8 cellular contexts compared by ENCODE assay signal in the genomic region with DNA sequence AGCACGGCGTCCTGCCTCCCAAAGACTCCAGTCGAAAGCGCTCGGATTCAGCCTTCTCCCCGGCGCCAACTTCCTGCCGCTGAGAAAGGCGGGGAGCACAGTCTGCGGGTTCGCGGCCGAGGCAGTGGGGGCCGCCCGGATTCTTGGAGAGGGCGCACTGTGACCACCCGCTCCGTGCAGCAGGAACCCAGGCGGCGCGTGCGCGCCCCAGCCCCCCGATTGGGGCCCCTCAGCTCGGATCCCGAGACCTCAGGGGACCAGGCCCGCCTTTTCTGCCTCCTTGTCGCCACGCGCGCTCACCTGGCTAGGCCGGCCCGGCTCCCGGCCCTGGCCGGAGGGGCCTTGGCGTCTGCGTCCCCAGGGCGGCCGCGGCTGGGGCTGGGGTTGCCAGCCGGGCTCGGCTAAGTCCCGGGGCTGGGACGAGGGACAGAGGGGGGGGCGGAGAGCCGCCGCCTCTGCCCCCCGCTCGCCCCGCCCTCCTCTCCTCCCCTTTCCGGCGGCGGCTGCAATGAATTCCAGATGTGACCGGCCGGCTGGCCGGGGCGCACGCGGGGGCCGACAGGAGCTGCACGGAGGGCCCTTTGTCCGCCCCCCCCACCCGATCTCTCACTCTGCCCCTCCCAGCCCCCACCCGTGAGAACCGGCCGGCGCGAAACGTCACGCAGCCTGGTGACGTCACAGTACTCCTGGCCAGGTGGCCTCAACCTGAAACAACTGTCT. TPM values are rescaled to one million over a fixed set of nuclear protein-coding genes. Genes with fewer than 3 reads are reported as not detected.
DNase-seq lines count a peak whose midpoint lies in the region; ATAC-seq, FAIRE-seq and TF ChIP-seq lines count a peak whose summit lies in the region.

A gene with protein sequence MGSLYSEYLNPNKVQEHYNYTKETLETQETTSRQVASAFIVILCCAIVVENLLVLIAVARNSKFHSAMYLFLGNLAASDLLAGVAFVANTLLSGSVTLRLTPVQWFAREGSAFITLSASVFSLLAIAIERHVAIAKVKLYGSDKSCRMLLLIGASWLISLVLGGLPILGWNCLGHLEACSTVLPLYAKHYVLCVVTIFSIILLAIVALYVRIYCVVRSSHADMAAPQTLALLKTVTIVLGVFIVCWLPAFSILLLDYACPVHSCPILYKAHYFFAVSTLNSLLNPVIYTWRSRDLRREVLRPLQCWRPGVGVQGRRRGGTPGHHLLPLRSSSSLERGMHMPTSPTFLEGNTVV (minus strand): TSS at position 428 of the 720 bp plus-strand sequence. CDS start 6,426 bp downstream, outside the sequence.

- peak; percentile 61 for ATAC-seq in activated T-helper 17 cell treated with anti-CD3 and anti-CD28 coated beads, Interleukin-2, amount 50 U/mL, for 72 hours (replicated peaks)

- peaks cover 6% of the 10 kb centered on the region for H3K4me1 Mint-ChIP-seq in activated T-helper 17 cell treated with anti-CD3 and anti-CD28 coated beads, Interleukin-2, amount 50 U/mL, for 72 hours
- H3K4me1 Mint-ChIP-seq in nephron, result peaks cover 26% of the 10 kb centered on the region

- H3K36me3 ChIP-seq in stomach, result no peaks in the 10 kb centered on the region

- TF ChIP-seq POLR2A in stomach (IDR thresholded peaks at IDR 0.05), result no peak

- TF ChIP-seq EP300 in stomach (IDR thresholded peaks at IDR 0.05), result no peak

- FAIRE-seq in HTR-8/SVneo (lab: Jason Lieb, UNC), result no peak

- peaks cover 0 to 7% (median 0%) of the 10 kb centered on the region in 3 donors for H3K27me3 ChIP-seq in stomach

- H3K36me3 Mint-ChIP-seq in activated T-helper 17 cell treated with anti-CD3 and anti-CD28 coated beads, Interleukin-2, amount 50 U/mL, for 72 hours (ENCODE audit: low read depth), result no peaks in the 10 kb centered on the region
- no peaks in the 10 kb centered on the region for H3K36me3 Mint-ChIP-seq in nephron (ENCODE audit: low read depth)

- peaks cover 10 to 52% (median 44%) of the 10 kb centered on the region in 4 donors for H3K4me1 ChIP-seq in stomach

- no peaks in the 10 kb centered on the region for H3K27me3 Mint-ChIP-seq in activated T-helper 17 cell treated with anti-CD3 and anti-CD28 coated beads, Interleukin-2, amount 50 U/mL, for 72 hours
- no peaks in the 10 kb centered on the region for H3K27me3 Mint-ChIP-seq in nephron (ENCODE audit: low read depth)

- peak; percentile 42 to 80 (median 72) for DNase-seq in NCI-H1417 (lab: John Stamatoyannopoulos, UW)
- DNase-seq in NCI-H1417 treated with DMSO at 0.1 percent for 48 hours (lab: John Stamatoyannopoulos, UW), result no peak
- peak; percentile 80 for DNase-seq in HTR-8/SVneo (ENCODE audit: insufficient read length, low spot score)
- peak; percentile 80 for DNase-seq in RKO (ENCODE audit: low spot score)
- peak; percentile 55 for DNase-seq in fibroblast of peridontal ligament (ENCODE audit: extremely low read depth)
- peak; percentile 73 for DNase-seq in stomach

- H3K4me3 ChIP-seq in stomach, result peak within 1 kb of the TSS; percentile 77 to 99 (median 97)

- intact Hi-C loops in stomach (cut with DNase I; ENCODE audit: low total_unique reads), result no loop called here

- H3K9me3 ChIP-seq in stomach, result no peaks in the 10 kb centered on the region

- H3K9me3 Mint-ChIP-seq in activated T-helper 17 cell treated with anti-CD3 and anti-CD28 coated beads, Interleukin-2, amount 50 U/mL, for 72 hours, result no peaks in the 10 kb centered on the region
- no peaks in the 10 kb centered on the region for H3K9me3 Mint-ChIP-seq in nephron

- H3K27ac ChIP-seq in stomach, result peak within 1 kb of the TSS; percentile 78 to 94 (median 90)

- peak within 1 kb of the TSS; percentile 85 for H3K4me3 Mint-ChIP-seq in activated T-helper 17 cell treated with anti-CD3 and anti-CD28 coated beads, Interleukin-2, amount 50 U/mL, for 72 hours
- peak within 1 kb of the TSS; percentile 91 to 94 (median 92) for H3K4me3 Mint-ChIP-seq in nephron

- TF ChIP-seq CTCF in nephron (IDR thresholded peaks at IDR 0.05; ENCODE audit: unreplicated experiment in 3 of 3) (no peak), stomach (IDR thresholded peaks at IDR 0.05) (no peak)

- WGBS in stomach, 5 donors, result 0 to 1% (median 0%) methylated on average over 6 to 70 of the region's 71 CpGs

- H3K27ac Mint-ChIP-seq in activated T-helper 17 cell treated with anti-CD3 and anti-CD28 coated beads, Interleukin-2, amount 50 U/mL, for 72 hours, result peak within 1 kb of the TSS; percentile 54
- H3K27ac Mint-ChIP-seq in nephron, result peak within 1 kb of the TSS; percentile 92 to 93 (median 93)

RNA-seq across cellular contexts. Expression of the gene that starts here (rescaled TPM):
- total RNA-seq in activated T-helper 17 cell treated with anti-CD3 and anti-CD28 coated beads, Interleukin-2, amount 50 U/mL, for 72 hours, result 10 to 100 TPM in 1 of 2 donors, 1 to 10 TPM in 1; 7.9 to 17.1 TPM
- 10 to 100 TPM in 1 of 5 donors, 1 to 10 TPM in 1, under 1 TPM in 2, not detected in 1; 0.29 to 11.7 (median 5.1) TPM for total RNA-seq in stomach
- 1 to 10 TPM; 2.4 to 2.9 (median 2.7) TPM for polyA plus RNA-seq in stomach
